23 cellular contexts compared by ENCODE assay signal in the genomic region with DNA sequence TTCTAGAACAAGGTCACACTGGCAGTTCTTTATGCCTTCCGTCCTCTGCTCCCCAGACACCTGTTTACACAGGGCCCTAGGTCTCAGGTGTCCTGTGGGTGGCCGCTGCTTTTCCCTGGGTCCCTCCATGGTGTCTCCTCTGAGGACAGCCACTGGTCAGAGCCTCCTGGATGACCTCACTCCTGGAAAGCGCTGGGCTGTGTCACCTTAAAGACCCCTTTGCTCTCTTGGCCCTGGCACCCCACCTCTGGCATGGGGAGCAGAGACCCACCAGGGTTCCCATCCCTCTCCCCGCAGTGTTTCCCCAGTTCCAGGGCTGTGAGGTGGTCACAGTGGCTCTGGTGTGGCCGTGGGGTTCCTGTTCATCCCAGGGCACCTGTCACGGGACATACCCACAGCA. TPM values are rescaled to one million over a fixed set of nuclear protein-coding genes. Genes with fewer than 3 reads are reported as not detected.
"Had no signal": no experiment of that assay in that cellular context is flagged by ENCODE, and none has a peak within 500 bp of the region (broad histone marks: within the 10 kb centered on the region; RNA-seq: fewer than 3 reads in every experiment).

No MANE protein-coding gene starts in this region.

- FAIRE-seq: bronchial epithelial cell had no signal

- ATAC-seq: activated CD4-positive, alpha-beta T cell treated with anti-CD3 and anti-CD28 coated beads for 36 hours; activated T-cell treated with anti-CD3 and anti-CD28 coated beads, Interleukin-2, amount 50 U/mL, for 4 hours; gastrocnemius medialis; natural killer cell treated with Interleukin-12 subunit alpha and Interleukin-12 subunit beta and Interleukin-15 and Interleukin-18, amount 100 ng/mL, for 72 hours; psoas muscle; right cardiac atrium had no signal

- H3K27ac Mint-ChIP-seq: activated B cell treated with CpG ODN at 0.5 μM for 24 hours; activated CD4-positive, alpha-beta T cell treated with anti-CD3 and anti-CD28 coated beads for 36 hours; activated naive CD8-positive, alpha-beta T cell; endodermal cell; memory B cell; natural killer cell treated with Interleukin-12 subunit alpha and Interleukin-12 subunit beta and Interleukin-15 and Interleukin-18, amount 100 ng/mL, for 72 hours; stimulated activated naive CD8-positive, alpha-beta T cell treated with anti-CD3 and anti-CD28 coated beads, Interleukin-15, Interleukin-2, amounts not matched to agents 100 ng/mL and 50 ng/mL, for 24 hours; T-helper 1 cell treated with Interleukin-12 subunit alpha and Interleukin-12 subunit beta and Interleukin-4 antibody, amounts not matched to agents 30 μg/mL and 1 μg/mL, for 36 hours had no signal

- H3K36me3 Mint-ChIP-seq: natural killer cell treated with Interleukin-12 subunit alpha and Interleukin-12 subunit beta and Interleukin-15 and Interleukin-18, amount 100 ng/mL, for 72 hours had no signal

- H3K4me1 Mint-ChIP-seq: endodermal cell had no signal

- H3K9me3 Mint-ChIP-seq: activated B cell treated with CpG ODN at 0.5 μM for 24 hours; activated T-cell treated with anti-CD3 and anti-CD28 coated beads, Interleukin-2, amount 50 U/mL, for 4 hours; endodermal cell; memory B cell; natural killer cell treated with Interleukin-12 subunit alpha and Interleukin-12 subunit beta and Interleukin-15 and Interleukin-18, amount 100 ng/mL, for 72 hours; stimulated activated naive CD8-positive, alpha-beta T cell treated with anti-CD3 and anti-CD28 coated beads, Interleukin-15, Interleukin-2, amounts not matched to agents 100 ng/mL and 50 ng/mL, for 24 hours; T-helper 1 cell treated with Interleukin-12 subunit alpha and Interleukin-12 subunit beta and Interleukin-4 antibody, amounts not matched to agents 30 μg/mL and 1 μg/mL, for 36 hours had no signal

- H3K4me3 Mint-ChIP-seq: activated B cell treated with CpG ODN at 0.5 μM for 24 hours; activated CD4-positive, alpha-beta T cell treated with anti-CD3 and anti-CD28 coated beads for 36 hours; activated naive CD8-positive, alpha-beta T cell; activated T-cell treated with anti-CD3 and anti-CD28 coated beads, Interleukin-2, amount 50 U/mL, for 4 hours; endodermal cell; memory B cell; natural killer cell treated with Interleukin-12 subunit alpha and Interleukin-12 subunit beta and Interleukin-15 and Interleukin-18, amount 100 ng/mL, for 72 hours; stimulated activated naive CD8-positive, alpha-beta T cell treated with anti-CD3 and anti-CD28 coated beads, Interleukin-15, Interleukin-2, amounts not matched to agents 100 ng/mL and 50 ng/mL, for 24 hours; T-helper 1 cell treated with Interleukin-12 subunit alpha and Interleukin-12 subunit beta and Interleukin-4 antibody, amounts not matched to agents 30 μg/mL and 1 μg/mL, for 36 hours had no signal

- DNase-seq: activated B cell treated with CpG ODN at 0.5 μM for 24 hours; activated CD4-positive, alpha-beta T cell treated with anti-CD3 and anti-CD28 coated beads, Interleukin-2, amount 50 U/mL, for 4 hours; activated CD8-positive, alpha-beta memory T cell treated with anti-CD3 and anti-CD28 coated beads for 24 hours; activated gamma-delta T cell treated with Interleukin-2 at 50 U/mL for 16 hours; activated T-cell treated with anti-CD3 and anti-CD28 coated beads, Interleukin-2, amount 50 U/mL, for 4 hours; amniotic stem cell; cerebellar nuclear complex; cortex of kidney; endodermal cell; esophagus squamous epithelium; gastrocnemius medialis; hippocampal formation; stimulated activated CD4-positive, alpha-beta T cell treated with anti-CD3 and anti-CD28 coated beads, Interleukin-1b, Interleukin-23, amount 100 ng/mL, for 48 hours; substantia nigra had no signal

- H3K27me3 Mint-ChIP-seq: activated B cell treated with CpG ODN at 0.5 μM for 24 hours; stimulated activated naive CD8-positive, alpha-beta T cell treated with anti-CD3 and anti-CD28 coated beads, Interleukin-15, Interleukin-2, amounts not matched to agents 100 ng/mL and 50 ng/mL, for 24 hours had no signal

RNA-seq across cellular contexts. Expression of a gene that starts 33.9 kb away (rescaled TPM):
- total RNA-seq: activated B cell treated with CpG ODN at 0.5 μM for 24 hours; bronchial epithelial cell; natural killer cell treated with Interleukin-12 subunit alpha and Interleukin-12 subunit beta and Interleukin-15 and Interleukin-18, amount 100 ng/mL, for 72 hours had no signal
- polyA plus RNA-seq: right cardiac atrium had no signal
